12 cellular contexts compared by ENCODE assay signal in genomic region chr6:169865346-169866139, GRCh38.
DNase-seq lines count a peak whose midpoint lies in the region; TF ChIP-seq lines count a peak whose summit lies in the region.
"Had no signal": no experiment of that assay in that cellular context is flagged by ENCODE, and none has a peak within 500 bp of the region (broad histone marks: within the 10 kb centered on the region; RNA-seq: fewer than 3 reads in every experiment).

No MANE protein-coding gene starts in this region.

- TF ChIP-seq EP300 in stomach (IDR thresholded peaks at IDR 0.05) = no peak

- 88 to 90% methylated on average over 7 to 13 of the region's 13 CpGs for WGBS in endodermal cell (ENCODE audit: insufficient coverage in 1 of 2, insufficient read length in 1 of 2), 2 experiments
- 82 to 89% (median 86%) methylated on average over 13 of the region's 13 CpGs for WGBS in stomach, 5 donors

- H3K36me3 ChIP-seq in BLaER1 treated with 17β-estradiol and CSF1 and Interleukin-3, amounts not matched to agents 10 nM and 100 nM = no peaks in the 10 kb centered on the region
- no peaks in the 10 kb centered on the region for H3K36me3 ChIP-seq in endodermal cell (ENCODE audit: control insufficient read depth, insufficient read depth, low read length)
- H3K36me3 ChIP-seq in stomach = no peaks in the 10 kb centered on the region
- H3K36me3 ChIP-seq: HAP-1 had no signal

- H3K27ac ChIP-seq in BLaER1 treated with 17β-estradiol and CSF1 and Interleukin-3, amounts not matched to agents 10 nM and 100 nM = peak overlapping the region in 4 of 11 experiments; percentile 10 to 32 (median 20); a peak in 2 of 22 replicates
- H3K27ac ChIP-seq in endodermal cell (ENCODE audit: low read depth, low read length) = no peak overlapping the region
- no peak overlapping the region for H3K27ac ChIP-seq in stomach

- intact Hi-C loops in stomach (cut with DNase I; ENCODE audit: low total_unique reads) = no loop called here
- intact Hi-C loops in posterior cingulate gyrus (cut with DNase I) = no loop called here

- H3K9me3 ChIP-seq in BLaER1 treated with 17β-estradiol and CSF1 and Interleukin-3, amounts not matched to agents 10 nM and 100 nM (replicated peaks in 1 of 11) = peaks cover 0 to 32% (median 11%) of the 10 kb centered on the region in 11 experiments; a peak in 16 of 22 replicates
- no peaks in the 10 kb centered on the region for H3K9me3 ChIP-seq in endodermal cell (ENCODE audit: control insufficient read depth, low read length)
- H3K9me3 ChIP-seq in stomach = no peaks in the 10 kb centered on the region
- H3K9me3 ChIP-seq: HAP-1, SK-N-SH had no signal

- TF ChIP-seq POLR2A in stomach (IDR thresholded peaks at IDR 0.05) = no peak

- peaks cover 2% of the 10 kb centered on the region for H3K27me3 Mint-ChIP-seq in endodermal cell (ENCODE audit: insufficient read depth)

- H3K9me3 Mint-ChIP-seq in endodermal cell = peaks cover 6% of the 10 kb centered on the region

- H3K4me2 ChIP-seq in BLaER1 treated with 17β-estradiol and CSF1 and Interleukin-3, amounts not matched to agents 10 nM and 100 nM = peak overlapping the region in 10 of 11 experiments; percentile 5 to 91 (median 85); a peak in 14 of 22 replicates
- H3K4me2 ChIP-seq: SK-N-SH had no signal

- no peaks in the 10 kb centered on the region for H3K4me1 Mint-ChIP-seq in endodermal cell

- H3K4me3 Mint-ChIP-seq in endodermal cell = no peak overlapping the region

- H4K20me1 ChIP-seq in BLaER1 treated with 17β-estradiol and CSF1 and Interleukin-3, amounts not matched to agents 10 nM and 100 nM = no peaks in the 10 kb centered on the region

- H3K4me3 ChIP-seq in BLaER1 treated with 17β-estradiol and CSF1 and Interleukin-3, amounts not matched to agents 10 nM and 100 nM = no peak overlapping the region
- H3K4me3 ChIP-seq in endodermal cell (ENCODE audit: low read length) (no peak overlapping the region), stomach (no peak overlapping the region)
- H3K4me3 ChIP-seq: HAP-1 had no signal

- peak; percentile 6 for DNase-seq in AG20443 (ENCODE audit: low spot score)
- DNase-seq in endodermal cell = peak; percentile 25
- peak; percentile 19 for DNase-seq in stomach
- DNase-seq in NCI-H187 (lab: John Stamatoyannopoulos, UW) = no peak
- DNase-seq in posterior cingulate gyrus = no peak
- no peak for DNase-seq in glomerular visceral epithelial cell (ENCODE audit: extremely low spot score)
- DNase-seq: DMS 273 treated with DMSO at 0.1 percent for 48 hours, KG1, OCI-M1, SK-N-SH had no signal

- no peak for TF ChIP-seq CTCF in endodermal cell (conservative IDR thresholded peaks at IDR 0.05)
- no peak for TF ChIP-seq CTCF in stomach (IDR thresholded peaks at IDR 0.05)

- peaks cover 45 to 88% (median 82%) of the 10 kb centered on the region in 10 experiments for H3K4me1 ChIP-seq in BLaER1 treated with 17β-estradiol and CSF1 and Interleukin-3, amounts not matched to agents 10 nM and 100 nM
- H3K4me1 ChIP-seq in endodermal cell (ENCODE audit: control insufficient read depth, insufficient read depth, low read length) (no peaks in the 10 kb centered on the region), stomach (peaks cover 0 to 13% (median 7%) of the 10 kb centered on the region in 4 donors)
- H3K4me1 ChIP-seq: HAP-1 had no signal

- no peaks in the 10 kb centered on the region for H3K27me3 ChIP-seq in BLaER1 treated with 17β-estradiol and CSF1 and Interleukin-3, amounts not matched to agents 10 nM and 100 nM
- no peaks in the 10 kb centered on the region for H3K27me3 ChIP-seq in endodermal cell (ENCODE audit: control insufficient read depth, insufficient read depth, low read length, poor library complexity, severe bottlenecking)
- no peaks in the 10 kb centered on the region for H3K27me3 ChIP-seq in stomach

- 0 out of 22 replicates have a peak overlapping the region, but pooled peaks of 2 of the 11 experiments have one; percentile 26 to 28 for H3K9ac ChIP-seq in BLaER1 treated with 17β-estradiol and CSF1 and Interleukin-3, amounts not matched to agents 10 nM and 100 nM
- H3K9ac ChIP-seq in endodermal cell (ENCODE audit: extremely low read depth, low read length, poor library complexity, severe bottlenecking) = no peak overlapping the region
- H3K9ac ChIP-seq: SK-N-SH had no signal

- no peaks in the 10 kb centered on the region for H3K36me3 Mint-ChIP-seq in endodermal cell (ENCODE audit: low read depth)

- no peak overlapping the region for H3K27ac Mint-ChIP-seq in endodermal cell

Comparison
In these comparisons a context has a peak if more than half of its experiments do, and no peak if none do; other contexts are left out.
1. DNase-seq: peak in AG20443 (single experiment), endodermal cell (single experiment) and stomach (single experiment); none in NCI-H187 (0 of 2), posterior cingulate gyrus (0 of 10) and glomerular visceral epithelial cell (single experiment).